In genomic region chr3:18425641-18426403, GRCh38 we compare ENCODE assay signal across 8 cellular contexts. TPM values are rescaled to one million over a fixed set of nuclear protein-coding genes. Genes with fewer than 3 reads are reported as not detected.
DNase-seq lines count a peak whose midpoint lies in the region; ATAC-seq and TF ChIP-seq lines count a peak whose summit lies in the region.

No MANE protein-coding gene starts in this region.

- H3K9me3 ChIP-seq in CD8-positive, alpha-beta T cell (ENCODE audit: low read length) = no peaks in the 10 kb centered on the region
- no peaks in the 10 kb centered on the region for H3K9me3 ChIP-seq in iPS-20b (ENCODE audit: insufficient read depth, low read depth, low read length)

- peak overlapping the region; percentile 91 for H3K4me3 Mint-ChIP-seq in CD8-positive, alpha-beta T cell
- peak overlapping the region; percentile 86 to 92 (median 91) for H3K4me3 Mint-ChIP-seq in T-cell

- no peak for TF ChIP-seq CTCF in CD8-positive, alpha-beta T cell (IDR thresholded peaks at IDR 0.05)

- H3K4me1 Mint-ChIP-seq in CD8-positive, alpha-beta T cell (ENCODE audit: low read depth) = peaks cover 76% of the 10 kb centered on the region
- peaks cover 67 to 78% (median 70%) of the 10 kb centered on the region in 3 donors for H3K4me1 Mint-ChIP-seq in T-cell

- H3K9ac ChIP-seq in iPS-20b (ENCODE audit: low read depth, low read length) = peak overlapping the region; percentile 57; the same call in 1 of the 2 replicates

- CTCF ChIA-PET in CD8-positive, alpha-beta T cell (lab: Charles Lee) = no interaction called here
- CTCF ChIA-PET in T-cell (lab: Charles Lee) = interaction anchor here in 1 of 2 donors (0.6 to 1.0 kb wide), 4 partner anchors 13 to 216 kb away, joined by 3 to 5 read pairs (median 3); no protein-coding TSS in a partner anchor

- in situ Hi-C loops in KBM-7 (cut with MboI; ENCODE audit: low pct_unique_long_range_greater_than_20kb, low sequenced_read_pairs) = loop anchor here (25.0 kb wide), 1 partner anchor 336 kb away; no protein-coding TSS in a partner anchor

- H3K36me3 Mint-ChIP-seq in CD8-positive, alpha-beta T cell = peaks cover 33% of the 10 kb centered on the region
- peaks cover 6% of the 10 kb centered on the region for H3K36me3 Mint-ChIP-seq in T-cell

- peak overlapping the region; percentile 82 for H3K4me3 ChIP-seq in CD8-positive, alpha-beta T cell (ENCODE audit: low read depth, low read length)
- H3K4me3 ChIP-seq in iPS-20b (ENCODE audit: low read length) = peak overlapping the region; percentile 93

- no peaks in the 10 kb centered on the region for H3K27me3 Mint-ChIP-seq in CD8-positive, alpha-beta T cell (ENCODE audit: low read depth)
- no peaks in the 10 kb centered on the region for H3K27me3 Mint-ChIP-seq in T-cell

- H3K27me3 ChIP-seq in CD8-positive, alpha-beta T cell (ENCODE audit: insufficient read depth, low read length) = no peaks in the 10 kb centered on the region
- H3K27me3 ChIP-seq in iPS-20b (ENCODE audit: insufficient read depth, low read length) = peaks cover 14% of the 10 kb centered on the region

- H3K27ac Mint-ChIP-seq in CD8-positive, alpha-beta T cell = peak overlapping the region; percentile 95
- peak overlapping the region; percentile 98 for H3K27ac Mint-ChIP-seq in T-cell

- peak; percentile 44 to 80 (median 72) for DNase-seq in CD8-positive, alpha-beta T cell
- DNase-seq in KBM-7 = peak; percentile 86
- DNase-seq in T-cell = peak in 30 of 34 experiments; percentile 47 to 79 (median 63)
- peak; percentile 39 for DNase-seq in astrocyte of the hippocampus (ENCODE audit: low read depth, low spot score)
- peak; percentile 37 to 65 for DNase-seq in stimulated activated CD4-positive, alpha-beta T cell treated with anti-CD3 and anti-CD28 coated beads, Interleukin-12 subunit alpha, Interleukin-12 subunit beta, amount 100 ng/mL, for 24 hours (ENCODE audit: low read depth in 2 of 2)
- DNase-seq in AG20443 (ENCODE audit: low spot score) = no peak
- no peak for DNase-seq in NCI-H128 (lab: John Stamatoyannopoulos, UW; ENCODE audit: unreplicated experiment)

- no peaks in the 10 kb centered on the region for H3K9me3 Mint-ChIP-seq in CD8-positive, alpha-beta T cell
- no peaks in the 10 kb centered on the region for H3K9me3 Mint-ChIP-seq in T-cell

- POLR2A ChIA-PET in CD8-positive, alpha-beta T cell (lab: Charles Lee) = interaction anchor here (1.0 to 3.2 kb wide), 4 partner anchors 9 to 24 kb away, joined by 3 to 35 read pairs (median 8); no protein-coding TSS in a partner anchor
- POLR2A ChIA-PET in T-cell (lab: Charles Lee) = interaction anchor here in 1 of 2 donors (1.4 kb wide), 1 partner anchor 13 kb away, joined by 7 read pairs; no protein-coding TSS in a partner anchor

- peak; percentile 47 for ATAC-seq in CD8-positive, alpha-beta T cell
- ATAC-seq in T-cell (replicated peaks in 1 of 4) = peak; percentile 55 to 63 (median 56)

- no peaks in the 10 kb centered on the region for H3K36me3 ChIP-seq in CD8-positive, alpha-beta T cell (ENCODE audit: insufficient read depth, low read length)
- H3K36me3 ChIP-seq in iPS-20b (ENCODE audit: insufficient read depth, low read depth, low read length) = no peaks in the 10 kb centered on the region

- intact Hi-C loops in CD8-positive, alpha-beta T cell (cut with DNase I, micrococcal nuclease) = loop anchor here in 1 of 2 experiments (1.0 to 10.0 kb wide), 4 partner anchors 13 to 681 kb away; partner anchors contain the start of gene TBC1D5

- H3K27ac ChIP-seq in CD8-positive, alpha-beta T cell (ENCODE audit: low read depth, low read length) = peak overlapping the region; percentile 63
- H3K27ac ChIP-seq in iPS-20b (ENCODE audit: low read length) = no peak overlapping the region

- H3K4me1 ChIP-seq in CD8-positive, alpha-beta T cell (ENCODE audit: insufficient read depth, low read length) = peaks cover 48% of the 10 kb centered on the region
- H3K4me1 ChIP-seq in iPS-20b (ENCODE audit: insufficient read depth, low read length) = peaks cover 23% of the 10 kb centered on the region; the same call in 1 of the 2 replicates

RNA-seq across cellular contexts. Expression of gene SATB1, which starts 0.7 kb away (rescaled TPM):
- total RNA-seq in CD8-positive, alpha-beta T cell = 100 to 1,000 TPM; 333 to 346 TPM
- 100 to 1,000 TPM; 204 to 417 (median 282) TPM for total RNA-seq in T-cell

Comparison
In these comparisons a context has a peak if more than half of its experiments do, and no peak if none do; other contexts are left out.
1. DNase-seq: peak in CD8-positive, alpha-beta T cell (7 of 7), KBM-7 (single experiment), T-cell (30 of 34), astrocyte of the hippocampus (single experiment) and stimulated activated CD4-positive, alpha-beta T cell treated with anti-CD3 and anti-CD28 coated beads, Interleukin-12 subunit alpha, Interleukin-12 subunit beta, amount 100 ng/mL, for 24 hours (2 of 2); none in AG20443 (single experiment) and NCI-H128 (single experiment).